12 cellular contexts compared by ENCODE assay signal in the genomic region with DNA sequence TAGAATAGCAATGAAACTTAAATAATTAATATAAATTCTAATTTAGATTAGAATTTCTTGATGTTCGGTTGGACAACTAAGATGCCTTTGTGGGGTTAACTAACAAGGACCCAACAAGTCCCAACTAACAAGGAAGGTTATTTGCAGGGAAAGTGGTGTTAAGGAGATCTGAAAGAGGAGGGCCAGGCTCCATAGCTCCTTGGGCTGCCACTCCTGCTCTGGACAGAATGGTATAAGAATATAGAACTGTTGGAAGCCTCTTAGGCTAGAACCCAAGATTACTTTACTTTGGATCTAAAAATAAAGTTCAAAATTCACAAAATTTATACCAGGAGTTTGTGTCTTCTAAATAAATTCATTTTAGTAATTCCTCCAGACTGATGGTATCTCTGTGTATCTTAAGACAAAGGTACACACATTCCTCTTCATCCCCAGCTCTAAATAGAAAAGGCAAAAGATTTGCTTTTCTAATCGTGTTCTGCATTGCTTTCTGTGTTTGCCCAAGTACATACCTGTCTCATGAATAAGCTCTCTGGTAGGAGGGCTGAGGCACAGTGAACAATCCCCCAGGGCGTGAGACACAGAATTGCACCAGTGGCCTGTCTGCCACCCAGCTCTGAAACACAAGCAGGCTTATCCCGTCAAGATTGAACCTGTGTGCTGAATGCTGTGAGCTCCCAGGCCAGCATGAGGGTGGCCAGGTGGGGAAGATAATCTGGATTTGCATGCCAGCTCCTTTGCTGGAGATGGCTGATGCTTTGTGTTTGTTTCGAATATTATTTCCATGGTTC.
A peak's percentile ranks its signal among the peaks of the same experiment; 100 is the strongest.
DNase-seq lines count a peak whose midpoint lies in the region; ATAC-seq and TF ChIP-seq lines count a peak whose summit lies in the region.
"Had no signal": no experiment of that assay in that cellular context is flagged by ENCODE, and none has a peak within 500 bp of the region (broad histone marks: within the 10 kb centered on the region; RNA-seq: fewer than 3 reads in every experiment).

No MANE protein-coding gene starts in this region.

- no peak overlapping the region for H3K9ac ChIP-seq in MM.1S (ENCODE audit: low read length)

- H3K27me3 ChIP-seq in cardiac muscle cell (no peaks in the 10 kb centered on the region), heart right ventricle (no peaks in the 10 kb centered on the region), ascending aorta (no peaks in the 10 kb centered on the region), vagina (no peaks in the 10 kb centered on the region), MM.1S (replicated peaks; ENCODE audit: insufficient read depth, low read length) (no peaks in the 10 kb centered on the region)
- H3K27me3 ChIP-seq: gastrocnemius medialis had no signal

- 81 to 85% methylated on average over 5 of the region's 5 CpGs for WGBS in heart right ventricle, 2 donors

- H3K79me2 ChIP-seq in MM.1S (ENCODE audit: low read length) = no peaks in the 10 kb centered on the region

- no peak for TF ChIP-seq POLR2A in vagina (IDR thresholded peaks at IDR 0.05)

- intact Hi-C loops in heart right ventricle (cut with DNase I) (no loop called here), ascending aorta (cut with DNase I) (loop anchor here (5.0 kb wide), 1 partner anchor 103 kb away; no protein-coding TSS in a partner anchor), vagina (cut with DNase I) (no loop called here)

- H3K4me2 ChIP-seq in MM.1S (ENCODE audit: low read depth, low read length) = no peak overlapping the region

- ATAC-seq in heart right ventricle = no peak
- ATAC-seq: gastrocnemius medialis had no signal

- no peaks in the 10 kb centered on the region for H3F3A ChIP-seq in MM.1S (ENCODE audit: insufficient read depth, low read length)

- TF ChIP-seq CTCF in cardiac muscle cell (IDR thresholded peaks at IDR 0.05; ENCODE audit: low read depth, low read length) = no peak
- TF ChIP-seq CTCF in heart right ventricle (IDR thresholded peaks at IDR 0.05) = no peak
- TF ChIP-seq CTCF in ascending aorta (IDR thresholded peaks at IDR 0.05) = no peak
- no peak for TF ChIP-seq CTCF in vagina (IDR thresholded peaks at IDR 0.05)
- TF ChIP-seq CTCF in MM.1S (IDR thresholded peaks at IDR 0.05; ENCODE audit: low read length) = no peak

- no peak overlapping the region for H3K27ac ChIP-seq in cardiac muscle cell
- H3K27ac ChIP-seq in heart right ventricle = no peak overlapping the region
- H3K27ac ChIP-seq in ascending aorta = peak overlapping the region; percentile 58 to 65
- H3K27ac ChIP-seq in vagina = peak overlapping the region; percentile 10
- no peak overlapping the region for H3K27ac ChIP-seq in MM.1S (ENCODE audit: low read length)
- H3K27ac ChIP-seq: gastrocnemius medialis had no signal

- no peaks in the 10 kb centered on the region for H3K36me3 ChIP-seq in cardiac muscle cell
- H3K36me3 ChIP-seq in heart right ventricle = no peaks in the 10 kb centered on the region
- H3K36me3 ChIP-seq in ascending aorta = no peaks in the 10 kb centered on the region
- no peaks in the 10 kb centered on the region for H3K36me3 ChIP-seq in vagina
- no peaks in the 10 kb centered on the region for H3K36me3 ChIP-seq in MM.1S (replicated peaks; ENCODE audit: insufficient read depth, low read length)
- H3K36me3 ChIP-seq: gastrocnemius medialis had no signal

- H3K4me3 ChIP-seq in cardiac muscle cell = no peak overlapping the region
- H3K4me3 ChIP-seq in heart right ventricle = no peak overlapping the region
- H3K4me3 ChIP-seq in ascending aorta = no peak overlapping the region
- no peak overlapping the region for H3K4me3 ChIP-seq in vagina
- H3K4me3 ChIP-seq in MM.1S (ENCODE audit: low read length) = no peak overlapping the region
- H3K4me3 ChIP-seq: gastrocnemius medialis had no signal

- no peaks in the 10 kb centered on the region for H3K9me2 ChIP-seq in MM.1S (replicated peaks; ENCODE audit: insufficient read depth, low read length)

- H3K9me3 ChIP-seq in cardiac muscle cell (ENCODE audit: low read depth) (no peaks in the 10 kb centered on the region), heart right ventricle (no peaks in the 10 kb centered on the region), ascending aorta (no peaks in the 10 kb centered on the region), vagina (no peaks in the 10 kb centered on the region), MM.1S (replicated peaks; ENCODE audit: insufficient read depth, low read length) (no peaks in the 10 kb centered on the region)
- H3K9me3 ChIP-seq: gastrocnemius medialis had no signal

- no peaks in the 10 kb centered on the region for H4K20me1 ChIP-seq in MM.1S (ENCODE audit: insufficient read depth, low read length)

- H3K4me1 ChIP-seq in cardiac muscle cell (ENCODE audit: low read depth) (peaks cover 17% of the 10 kb centered on the region), heart right ventricle (peaks cover 0 to 42% (median 18%) of the 10 kb centered on the region in 9 donors), ascending aorta (peaks cover 0 to 11% of the 10 kb centered on the region in 2 donors), vagina (peaks cover 48% of the 10 kb centered on the region), MM.1S (ENCODE audit: low read length) (no peaks in the 10 kb centered on the region)

- peak; percentile 25 to 75 for DNase-seq in cardiac muscle cell (ENCODE audit: low read depth in 1 of 2, low spot score in 1 of 2)
- DNase-seq in heart right ventricle = no peak
- DNase-seq in ascending aorta (ENCODE audit: low spot score in 2 of 2) = peak in 1 of 2 donors; percentile 87
- peak; percentile 98 for DNase-seq in islet precursor cell
- peak in 1 of 2 donors; percentile 20 for DNase-seq in vagina (ENCODE audit: extremely low spot score in 2 of 2)
- DNase-seq in activated CD4-positive, alpha-beta T cell treated with anti-CD3 and anti-CD28 coated beads, Interleukin-2, amount 50 U/mL, for 4 hours = no peak
- no peak for DNase-seq in germinal center (ENCODE audit: low spot score)
- DNase-seq in MM.1S = no peak
- DNase-seq: activated naive CD4-positive, alpha-beta T cell treated with anti-CD3 and anti-CD28 coated beads, Interleukin-2, amount 10 ng/mL, durations not matched to agents 7 days and 5 days; CD4-positive, alpha-beta memory T cell; gastrocnemius medialis; NCI-H1694 treated with DMSO at 0.1 percent for 48 hours had no signal

- no peak overlapping the region for H2AFZ ChIP-seq in MM.1S (ENCODE audit: low read length)

Comparison
In these comparisons a context has a peak if more than half of its experiments do, and no peak if none do; other contexts are left out.
1. DNase-seq: peak in cardiac muscle cell (2 of 2) and islet precursor cell (single experiment); none in heart right ventricle (0 of 2), activated CD4-positive, alpha-beta T cell treated with anti-CD3 and anti-CD28 coated beads, Interleukin-2, amount 50 U/mL, for 4 hours (0 of 2), germinal center (single experiment) and MM.1S (single experiment).
2. H3K27ac ChIP-seq: peak in ascending aorta (2 of 2) and vagina (single experiment); none in cardiac muscle cell (single experiment), heart right ventricle (0 of 10) and MM.1S (single experiment).